In the genomic region with DNA sequence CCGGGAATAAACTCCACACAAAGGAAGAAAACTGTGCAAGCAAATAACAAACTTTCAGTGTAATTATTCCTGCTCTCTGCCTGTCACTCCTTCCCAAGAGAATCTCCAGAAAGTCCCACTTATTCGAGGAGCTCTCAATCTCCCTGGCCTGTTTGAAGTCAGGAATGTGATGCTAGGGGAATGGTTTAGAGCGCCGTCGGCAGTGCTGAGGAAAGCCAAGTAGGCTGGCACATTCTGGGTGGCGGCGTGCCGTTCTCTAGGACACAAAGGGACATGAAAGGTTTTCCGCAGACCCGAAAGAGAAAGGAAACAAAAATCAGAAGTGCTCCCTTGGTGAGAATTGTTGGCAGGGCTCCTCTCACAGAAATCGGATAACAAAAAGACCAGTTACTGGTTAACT, we compare ENCODE assay signal across 11 cellular contexts.
DNase-seq lines count a peak whose midpoint lies in the region; TF ChIP-seq lines count a peak whose summit lies in the region.
"Had no signal": no experiment of that assay in that cellular context is flagged by ENCODE, and none has a peak within 500 bp of the region (broad histone marks: within the 10 kb centered on the region; RNA-seq: fewer than 3 reads in every experiment).

No MANE protein-coding gene starts in this region.

- no peaks in the 10 kb centered on the region for H3K9me3 ChIP-seq in tibial artery
- no peaks in the 10 kb centered on the region for H3K9me3 ChIP-seq in effector memory CD4-positive, alpha-beta T cell (ENCODE audit: control insufficient read depth, low read length)
- H3K9me3 ChIP-seq: A549 had no signal

- H3K4me3 ChIP-seq in epithelial cell of esophagus (ENCODE audit: low read length), result peak overlapping the region; percentile 5
- H3K4me3 ChIP-seq in tibial artery, result peak overlapping the region; percentile 12 to 28
- H3K4me3 ChIP-seq in effector memory CD4-positive, alpha-beta T cell (ENCODE audit: insufficient read depth, low read depth, low read length, poor library complexity, severe bottlenecking), result no peak overlapping the region
- H3K4me3 ChIP-seq: A549 had no signal

- no peak overlapping the region for H3K27ac Mint-ChIP-seq in activated T-cell treated with anti-CD3 and anti-CD28 coated beads, Interleukin-2, amount 50 U/mL, for 24 hours

- no peaks in the 10 kb centered on the region for H3K36me3 ChIP-seq in tibial artery
- no peaks in the 10 kb centered on the region for H3K36me3 ChIP-seq in effector memory CD4-positive, alpha-beta T cell (ENCODE audit: control insufficient read depth, insufficient read depth, low read length)

- H3K4me1 Mint-ChIP-seq in activated T-cell treated with anti-CD3 and anti-CD28 coated beads, Interleukin-2, amount 50 U/mL, for 24 hours (ENCODE audit: low read depth), result peaks cover 14% of the 10 kb centered on the region

- no peaks in the 10 kb centered on the region for H3K36me3 Mint-ChIP-seq in activated T-cell treated with anti-CD3 and anti-CD28 coated beads, Interleukin-2, amount 50 U/mL, for 24 hours (ENCODE audit: low read depth)

- peaks cover 0 to 10% (median 4%) of the 10 kb centered on the region in 4 donors for H3K4me1 ChIP-seq in tibial artery
- peaks cover 6% of the 10 kb centered on the region for H3K4me1 ChIP-seq in effector memory CD4-positive, alpha-beta T cell (ENCODE audit: control insufficient read depth, insufficient read depth, low read length, poor library complexity, severe bottlenecking)
- H3K4me1 ChIP-seq: A549 had no signal

- intact Hi-C loops in tibial artery (cut with DNase I; ENCODE audit: low total_unique reads), result no loop called here

- no peak overlapping the region for H3K4me3 Mint-ChIP-seq in activated T-cell treated with anti-CD3 and anti-CD28 coated beads, Interleukin-2, amount 50 U/mL, for 24 hours

- H3K27me3 Mint-ChIP-seq in activated T-cell treated with anti-CD3 and anti-CD28 coated beads, Interleukin-2, amount 50 U/mL, for 24 hours, result no peaks in the 10 kb centered on the region

- no peaks in the 10 kb centered on the region for H3K9me3 Mint-ChIP-seq in activated T-cell treated with anti-CD3 and anti-CD28 coated beads, Interleukin-2, amount 50 U/mL, for 24 hours

- TF ChIP-seq CTCF in epithelial cell of esophagus (IDR thresholded peaks at IDR 0.05; ENCODE audit: insufficient read depth, low read depth, low read length, missing control alignments), result no peak
- no peak for TF ChIP-seq CTCF in tibial artery (IDR thresholded peaks at IDR 0.05)

- H3K27me3 ChIP-seq in tibial artery, result no peaks in the 10 kb centered on the region
- H3K27me3 ChIP-seq in effector memory CD4-positive, alpha-beta T cell (replicated peaks; ENCODE audit: control insufficient read depth, insufficient read depth, low read length, poor library complexity, severe bottlenecking), result no peaks in the 10 kb centered on the region

- H3K27ac ChIP-seq in tibial artery, result no peak overlapping the region
- H3K27ac ChIP-seq in effector memory CD4-positive, alpha-beta T cell (ENCODE audit: insufficient read depth, low read length, poor library complexity, severe bottlenecking), result no peak overlapping the region
- H3K27ac ChIP-seq: A549 had no signal

- peak; percentile 6 for DNase-seq in NCI-H146 (lab: John Stamatoyannopoulos, UW)
- no peak for DNase-seq in NCI-H146 treated with DMSO at 0.1 percent for 48 hours (lab: John Stamatoyannopoulos, UW; ENCODE audit: unreplicated experiment)
- DNase-seq in epithelial cell of esophagus (ENCODE audit: low read depth), result peak; percentile 24
- DNase-seq in midbrain (lab: John Stamatoyannopoulos, UW), result peak; percentile 24
- DNase-seq in tibial artery, result no peak
- DNase-seq in effector memory CD4-positive, alpha-beta T cell, result no peak
- no peak for DNase-seq in activated T-cell treated with anti-CD3 and anti-CD28 coated beads, Interleukin-2, amount 50 U/mL, for 24 hours
- no peak for DNase-seq in NOMO-1 treated with DMSO at 0.1 percent for 48 hours (lab: John Stamatoyannopoulos, UW; ENCODE audit: unreplicated experiment)
- DNase-seq: activated CD8-positive, alpha-beta memory T cell treated with anti-CD3 and anti-CD28 coated beads, Interleukin-2, amount 50 U/mL, for 4 hours; NCI-H524 treated with DMSO at 0.1 percent for 48 hours had no signal

Comparison
In these comparisons a context has a peak if more than half of its experiments do, and no peak if none do; other contexts are left out.
1. DNase-seq: peak in NCI-H146 (single experiment), epithelial cell of esophagus (single experiment) and midbrain (single experiment); none in NCI-H146 treated with DMSO at 0.1 percent for 48 hours (single experiment), tibial artery (0 of 2), effector memory CD4-positive, alpha-beta T cell (0 of 3), activated T-cell treated with anti-CD3 and anti-CD28 coated beads, Interleukin-2, amount 50 U/mL, for 24 hours (single experiment) and NOMO-1 treated with DMSO at 0.1 percent for 48 hours (single experiment).